ENCODE assay signal across 8 cellular contexts in the genomic region with DNA sequence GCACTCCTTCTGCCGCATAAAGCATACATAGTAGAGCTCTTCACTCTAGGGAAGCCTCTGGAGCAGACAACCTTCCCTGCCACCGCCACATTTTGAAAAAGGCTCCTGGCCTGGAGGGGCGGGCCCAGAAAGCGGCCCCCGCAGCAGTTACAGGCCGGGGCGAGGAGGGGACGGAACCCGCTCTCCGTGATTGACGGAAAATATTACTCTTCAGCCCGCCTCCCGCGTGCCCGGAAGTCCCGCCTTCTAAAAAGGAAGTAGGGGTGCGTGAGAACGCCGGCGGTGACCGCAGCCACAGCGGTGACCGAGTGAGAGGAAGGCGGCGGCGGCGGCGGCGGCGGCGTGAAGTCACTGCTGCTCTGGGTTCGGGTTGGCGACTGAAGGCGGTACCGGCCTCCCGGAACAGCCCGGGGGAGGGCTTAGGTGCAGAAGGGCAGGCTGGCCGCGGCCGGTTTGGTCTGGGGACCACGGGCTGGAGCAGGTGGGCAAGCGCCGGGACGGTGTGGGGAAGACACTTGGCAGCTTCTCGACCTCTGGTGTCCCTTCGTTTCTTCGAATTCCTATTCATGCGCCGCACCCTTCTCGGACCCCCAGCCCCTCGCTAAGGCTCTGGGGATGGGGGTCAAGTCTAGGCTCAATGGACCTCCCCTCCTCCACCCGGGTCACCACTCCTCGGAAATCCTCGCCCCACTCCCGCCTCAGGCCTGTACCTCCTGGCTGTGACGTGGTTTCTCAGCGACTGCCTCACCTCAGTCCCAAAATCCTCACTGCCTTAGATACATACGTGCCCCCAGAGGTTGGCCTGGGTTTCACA. TPM values are rescaled to one million over a fixed set of nuclear protein-coding genes. Genes with fewer than 3 reads are reported as not detected.
DNase-seq lines count a peak whose midpoint lies in the region; ATAC-seq and TF ChIP-seq lines count a peak whose summit lies in the region.

A gene (plus strand): TSS at position 295 of the 814 bp plus-strand sequence. CDS start 729 bp downstream, outside the sequence.

- H3K4me3 ChIP-seq in HFF-Myc (replicated peaks; ENCODE audit: low read depth, low read length) (peak within 1 kb of the TSS; percentile 76), osteoblast (ENCODE audit: insufficient read depth, low read length) (peak within 1 kb of the TSS; percentile 76), thymus (ENCODE audit: low read length) (peak within 1 kb of the TSS; percentile 68)

- peaks cover 22% of the 10 kb centered on the region for H3K4me1 Mint-ChIP-seq in activated naive CD4-positive, alpha-beta T cell treated with anti-CD3 and anti-CD28 coated beads, Interleukin-2, amount 50 U/mL, for 24 hours

- H3K27me3 ChIP-seq in osteoblast (ENCODE audit: insufficient read depth, low read length) (no peaks in the 10 kb centered on the region), thymus (ENCODE audit: control insufficient read depth, insufficient read depth) (no peaks in the 10 kb centered on the region)

- POLR2A ChIA-PET in GM10248 (lab: Yijun Ruan, JAX) = no interaction called here

- H3K9me3 Mint-ChIP-seq in activated naive CD4-positive, alpha-beta T cell treated with anti-CD3 and anti-CD28 coated beads, Interleukin-2, amount 50 U/mL, for 24 hours = no peaks in the 10 kb centered on the region

- peak; percentile 99 for ATAC-seq in SK-N-SH treated with all-trans-retinoic acid at 6 μM for 48 hours

- no peak for TF ChIP-seq CTCF in GM10248 (IDR thresholded peaks at IDR 0.05; ENCODE audit: control extremely low read depth, extremely low read depth, low read depth, missing control alignments)
- no peak for TF ChIP-seq CTCF in HFF-Myc (IDR thresholded peaks at IDR 0.05; ENCODE audit: low read depth, low read length, missing control alignments)
- no peak for TF ChIP-seq CTCF in osteoblast (IDR thresholded peaks at IDR 0.05; ENCODE audit: extremely low read depth, low read depth, low read length)

- WGBS in thymus = under 1% methylated on average over 58 of the region's 58 CpGs

- peak within 1 kb of the TSS; percentile 62 for H2AFZ ChIP-seq in osteoblast (ENCODE audit: low read length)

- peak within 1 kb of the TSS; percentile 91 for H3K27ac ChIP-seq in osteoblast (ENCODE audit: low read depth, low read length)
- H3K27ac ChIP-seq in thymus (ENCODE audit: low read depth) = peak within 1 kb of the TSS; percentile 81

- H3K36me3 ChIP-seq in osteoblast (ENCODE audit: insufficient read depth, low read length) (peaks cover 16% of the 10 kb centered on the region), thymus (ENCODE audit: control insufficient read depth, insufficient read depth) (peaks cover 20% of the 10 kb centered on the region)

- H3K9me3 ChIP-seq in osteoblast (ENCODE audit: low read depth, low read length) (no peaks in the 10 kb centered on the region), thymus (ENCODE audit: control insufficient read depth) (no peaks in the 10 kb centered on the region)

- peaks cover 5% of the 10 kb centered on the region for H3K36me3 Mint-ChIP-seq in activated naive CD4-positive, alpha-beta T cell treated with anti-CD3 and anti-CD28 coated beads, Interleukin-2, amount 50 U/mL, for 24 hours

- DNase-seq in GM10248 (ENCODE audit: extremely low spot score) (peak; percentile 85), HFF-Myc (ENCODE audit: extremely low read depth, low read depth) (no peak), NAMALWA (ENCODE audit: low spot score) (peak; percentile 89), globus pallidus (ENCODE audit: low spot score) (peak; percentile 81), osteoblast (ENCODE audit: insufficient read length, low spot score, missing footprints) (peak; percentile 82)

- H3K4me1 ChIP-seq in osteoblast (ENCODE audit: insufficient read depth, low read length) = peaks cover 13% of the 10 kb centered on the region
- no peaks in the 10 kb centered on the region for H3K4me1 ChIP-seq in thymus (ENCODE audit: control insufficient read depth, insufficient read depth, low read length)

- CTCF ChIA-PET in GM10248 (lab: Yijun Ruan, JAX) = no interaction called here

- H3K27ac Mint-ChIP-seq in activated naive CD4-positive, alpha-beta T cell treated with anti-CD3 and anti-CD28 coated beads, Interleukin-2, amount 50 U/mL, for 24 hours = peak within 1 kb of the TSS; percentile 98

- peak within 1 kb of the TSS; percentile 96 for H3K4me3 Mint-ChIP-seq in activated naive CD4-positive, alpha-beta T cell treated with anti-CD3 and anti-CD28 coated beads, Interleukin-2, amount 50 U/mL, for 24 hours

- H3K27me3 Mint-ChIP-seq in activated naive CD4-positive, alpha-beta T cell treated with anti-CD3 and anti-CD28 coated beads, Interleukin-2, amount 50 U/mL, for 24 hours = no peaks in the 10 kb centered on the region

- peaks cover 24% of the 10 kb centered on the region for H3K79me2 ChIP-seq in osteoblast (ENCODE audit: insufficient read depth, low read length)

- peak within 1 kb of the TSS; percentile 80 for H3K4me2 ChIP-seq in osteoblast (ENCODE audit: insufficient read depth, low read length)

- no peaks in the 10 kb centered on the region for H4K20me1 ChIP-seq in osteoblast (ENCODE audit: insufficient read depth, low read length)

TF ChIP-seq in SK-N-SH treated with all-trans-retinoic acid at 6 μM for 48 hours, 23 proteins besides CTCF, POLR2A, EP300 and RAD21:
- TF ChIP-seq, protein P1, sequence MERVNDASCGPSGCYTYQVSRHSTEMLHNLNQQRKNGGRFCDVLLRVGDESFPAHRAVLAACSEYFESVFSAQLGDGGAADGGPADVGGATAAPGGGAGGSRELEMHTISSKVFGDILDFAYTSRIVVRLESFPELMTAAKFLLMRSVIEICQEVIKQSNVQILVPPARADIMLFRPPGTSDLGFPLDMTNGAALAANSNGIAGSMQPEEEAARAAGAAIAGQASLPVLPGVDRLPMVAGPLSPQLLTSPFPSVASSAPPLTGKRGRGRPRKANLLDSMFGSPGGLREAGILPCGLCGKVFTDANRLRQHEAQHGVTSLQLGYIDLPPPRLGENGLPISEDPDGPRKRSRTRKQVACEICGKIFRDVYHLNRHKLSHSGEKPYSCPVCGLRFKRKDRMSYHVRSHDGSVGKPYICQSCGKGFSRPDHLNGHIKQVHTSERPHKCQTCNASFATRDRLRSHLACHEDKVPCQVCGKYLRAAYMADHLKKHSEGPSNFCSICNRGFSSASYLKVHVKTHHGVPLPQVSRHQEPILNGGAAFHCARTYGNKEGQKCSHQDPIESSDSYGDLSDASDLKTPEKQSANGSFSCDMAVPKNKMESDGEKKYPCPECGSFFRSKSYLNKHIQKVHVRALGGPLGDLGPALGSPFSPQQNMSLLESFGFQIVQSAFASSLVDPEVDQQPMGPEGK (CRISPR knock-in tag; IDR thresholded peaks at IDR 0.05; ENCODE audit: borderline replicate concordance) = peak; percentile 93
- no peak for TF ChIP-seq ZNF8 (CRISPR knock-in tag; IDR thresholded peaks at IDR 0.05)

RNA-seq across cellular contexts. Expression of the gene that starts here (rescaled TPM):
- 16.5 and 17.7 TPM in 2 replicates for total RNA-seq in osteoblast
- polyA plus RNA-seq in thymus = 15.3 TPM
